ENCODE assay signal across 27 cellular contexts in genomic region chr5:148961261-148962199, GRCh38.
DNase-seq lines count a peak whose midpoint lies in the region; ATAC-seq lines count a peak whose summit lies in the region.
"Had no signal": no experiment of that assay in that cellular context is flagged by ENCODE, and none has a peak within 500 bp of the region (broad histone marks: within the 10 kb centered on the region; RNA-seq: fewer than 3 reads in every experiment).

No MANE protein-coding gene starts in this region.

- H3K36me3 Mint-ChIP-seq in activated naive CD8-positive, alpha-beta T cell, result no peaks in the 10 kb centered on the region
- no peaks in the 10 kb centered on the region for H3K36me3 Mint-ChIP-seq in activated naive CD8-positive, alpha-beta T cell treated with anti-CD3 and anti-CD28 coated beads, Interleukin-2, amount 50 U/mL, for 24 hours (ENCODE audit: low read depth)
- H3K36me3 Mint-ChIP-seq: IgD-negative memory B cell had no signal

- no peaks in the 10 kb centered on the region for H3K9me3 Mint-ChIP-seq in activated naive CD8-positive, alpha-beta T cell (ENCODE audit: low read depth)
- no peaks in the 10 kb centered on the region for H3K9me3 Mint-ChIP-seq in activated naive CD8-positive, alpha-beta T cell treated with anti-CD3 and anti-CD28 coated beads, Interleukin-2, amount 50 U/mL, for 24 hours
- H3K9me3 Mint-ChIP-seq: dendritic cell treated with granulocyte-macrophage colony-stimulating factor and Interleukin-4, amounts not matched to agents 40 ng/mL and 50 ng/mL, for 4 days; IgD-negative memory B cell had no signal

- H3K27me3 Mint-ChIP-seq in activated naive CD8-positive, alpha-beta T cell, result peaks cover 3% of the 10 kb centered on the region
- H3K27me3 Mint-ChIP-seq in activated naive CD8-positive, alpha-beta T cell treated with anti-CD3 and anti-CD28 coated beads, Interleukin-2, amount 50 U/mL, for 24 hours, result peaks cover 1% of the 10 kb centered on the region
- H3K27me3 Mint-ChIP-seq: activated CD4-positive, alpha-beta memory T cell treated with anti-CD3 and anti-CD28 coated beads, Interleukin-2, amount 10 ng/mL, durations not matched to agents 7 days and 5 days had no signal

- no peak for DNase-seq in activated naive CD8-positive, alpha-beta T cell treated with anti-CD3 and anti-CD28 coated beads, Interleukin-2, amount 50 U/mL, for 24 hours
- DNase-seq in cerebellar cortex (ENCODE audit: low spot score) (peak; percentile 25), left lobe of liver (ENCODE audit: low spot score) (peak; percentile 77), NCI-H524 (lab: John Stamatoyannopoulos, UW) (no peak), DMS 273 (lab: John Stamatoyannopoulos, UW; ENCODE audit: unreplicated experiment) (no peak), Ammon's horn (ENCODE audit: low spot score) (no peak)
- DNase-seq: 8988T; activated CD4-positive, alpha-beta memory T cell treated with anti-CD3 and anti-CD28 coated beads, Interleukin-2, amount 10 ng/mL, durations not matched to agents 7 days and 5 days; activated T-cell treated with anti-CD3 and anti-CD28 coated beads for 4 hours; amniotic stem cell; EL; GOT3; hypothalamus; lower lobe of right lung; NCI-H146; NCI-H2171; NCI-H524 treated with DMSO at 0.1 percent for 48 hours; spleen; stimulated activated CD4-positive, alpha-beta T cell treated with anti-CD3 and anti-CD28 coated beads, Interleukin-4, amount 100 ng/mL, for 24 hours; stimulated activated naive CD8-positive, alpha-beta T cell treated with anti-CD3 and anti-CD28 coated beads, Interleukin-15, Interleukin-2, amounts not matched to agents 100 U/mL and 50 U/mL, for 24 hours; SW 1271 had no signal

- H3K4me3 Mint-ChIP-seq in activated naive CD8-positive, alpha-beta T cell, result no peak overlapping the region
- H3K4me3 Mint-ChIP-seq in activated naive CD8-positive, alpha-beta T cell treated with anti-CD3 and anti-CD28 coated beads, Interleukin-2, amount 50 U/mL, for 24 hours, result no peak overlapping the region
- H3K4me3 Mint-ChIP-seq: activated CD4-positive, alpha-beta memory T cell treated with anti-CD3 and anti-CD28 coated beads, Interleukin-2, amount 10 ng/mL, durations not matched to agents 7 days and 5 days; B cell; dendritic cell treated with granulocyte-macrophage colony-stimulating factor and Interleukin-4, amounts not matched to agents 40 ng/mL and 50 ng/mL, for 4 days; IgD-negative memory B cell had no signal

- peak overlapping the region; percentile 12 for H3K27ac Mint-ChIP-seq in activated naive CD8-positive, alpha-beta T cell
- H3K27ac Mint-ChIP-seq in activated naive CD8-positive, alpha-beta T cell treated with anti-CD3 and anti-CD28 coated beads, Interleukin-2, amount 50 U/mL, for 24 hours, result no peak overlapping the region
- H3K27ac Mint-ChIP-seq: activated CD4-positive, alpha-beta memory T cell treated with anti-CD3 and anti-CD28 coated beads, Interleukin-2, amount 10 ng/mL, durations not matched to agents 7 days and 5 days; B cell; IgD-negative memory B cell had no signal

- no peak for ATAC-seq in activated naive CD8-positive, alpha-beta T cell treated with anti-CD3 and anti-CD28 coated beads, Interleukin-2, amount 50 U/mL, for 24 hours
- ATAC-seq in left lobe of liver (peak; percentile 81), GM21723 (IDR thresholded peaks at IDR 0.05; ENCODE audit: unreplicated experiment) (no peak)
- ATAC-seq: gastroesophageal sphincter; lower lobe of right lung; stimulated activated naive CD8-positive, alpha-beta T cell treated with anti-CD3 and anti-CD28 coated beads, Interleukin-15, Interleukin-2, amounts not matched to agents 100 U/mL and 50 U/mL, for 24 hours had no signal

- no peaks in the 10 kb centered on the region for H3K4me1 Mint-ChIP-seq in activated naive CD8-positive, alpha-beta T cell (ENCODE audit: low read depth)
- no peaks in the 10 kb centered on the region for H3K4me1 Mint-ChIP-seq in activated naive CD8-positive, alpha-beta T cell treated with anti-CD3 and anti-CD28 coated beads, Interleukin-2, amount 50 U/mL, for 24 hours

Comparison
In these comparisons a context has a peak if more than half of its experiments do, and no peak if none do; other contexts are left out.
1. DNase-seq: peak in cerebellar cortex (single experiment) and left lobe of liver (single experiment); none in activated naive CD8-positive, alpha-beta T cell treated with anti-CD3 and anti-CD28 coated beads, Interleukin-2, amount 50 U/mL, for 24 hours (single experiment), NCI-H524 (0 of 2), DMS 273 (single experiment) and Ammon's horn (single experiment).